Comparison of ENCODE assay signal across 1 cellular context in the genomic region with DNA sequence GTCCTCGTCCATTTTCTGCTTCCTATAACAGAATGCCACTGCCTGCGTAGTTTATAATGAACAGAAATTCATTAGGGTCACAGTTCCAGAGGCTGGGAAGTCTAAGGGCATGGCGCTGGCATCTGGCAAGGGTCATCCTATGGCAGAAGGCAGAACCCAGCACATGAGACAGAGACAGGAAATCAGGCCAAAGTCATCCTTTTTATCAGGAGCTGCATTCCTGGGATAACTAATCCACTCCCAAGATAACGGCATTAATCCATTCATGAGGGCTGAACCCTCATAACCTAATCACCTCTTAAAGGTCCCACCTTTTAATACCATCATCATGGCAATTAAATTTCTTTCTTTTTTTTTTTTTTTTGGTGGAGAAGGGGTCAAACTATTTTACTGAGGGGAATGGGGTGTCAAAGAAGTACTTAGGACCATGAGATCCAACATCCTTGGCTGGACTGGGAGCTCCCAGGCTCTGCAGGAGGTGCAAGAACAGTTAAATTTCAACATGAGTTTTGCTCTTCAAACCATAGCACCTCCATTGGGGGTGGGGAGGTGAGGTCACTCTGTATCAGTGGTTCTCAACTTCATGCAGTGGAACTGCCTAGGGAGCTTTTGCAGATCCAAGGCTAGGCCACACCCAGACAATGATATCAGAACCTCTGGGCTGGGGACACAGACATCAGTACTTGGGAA.
TF ChIP-seq lines count a peak whose summit lies in the region.

No MANE protein-coding gene starts in this region.

TF ChIP-seq in K562, 482 proteins besides CTCF, POLR2A, EP300 and RAD21:
- TF ChIP-seq, protein P1, sequence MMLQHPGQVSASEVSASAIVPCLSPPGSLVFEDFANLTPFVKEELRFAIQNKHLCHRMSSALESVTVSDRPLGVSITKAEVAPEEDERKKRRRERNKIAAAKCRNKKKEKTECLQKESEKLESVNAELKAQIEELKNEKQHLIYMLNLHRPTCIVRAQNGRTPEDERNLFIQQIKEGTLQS (IDR thresholded peaks at IDR 0.05), result peak; percentile 46
- TF ChIP-seq, protein P1 (CRISPR knock-in tag; conservative IDR thresholded peaks at IDR 0.05), result no peak
- TF ChIP-seq, protein P2, sequence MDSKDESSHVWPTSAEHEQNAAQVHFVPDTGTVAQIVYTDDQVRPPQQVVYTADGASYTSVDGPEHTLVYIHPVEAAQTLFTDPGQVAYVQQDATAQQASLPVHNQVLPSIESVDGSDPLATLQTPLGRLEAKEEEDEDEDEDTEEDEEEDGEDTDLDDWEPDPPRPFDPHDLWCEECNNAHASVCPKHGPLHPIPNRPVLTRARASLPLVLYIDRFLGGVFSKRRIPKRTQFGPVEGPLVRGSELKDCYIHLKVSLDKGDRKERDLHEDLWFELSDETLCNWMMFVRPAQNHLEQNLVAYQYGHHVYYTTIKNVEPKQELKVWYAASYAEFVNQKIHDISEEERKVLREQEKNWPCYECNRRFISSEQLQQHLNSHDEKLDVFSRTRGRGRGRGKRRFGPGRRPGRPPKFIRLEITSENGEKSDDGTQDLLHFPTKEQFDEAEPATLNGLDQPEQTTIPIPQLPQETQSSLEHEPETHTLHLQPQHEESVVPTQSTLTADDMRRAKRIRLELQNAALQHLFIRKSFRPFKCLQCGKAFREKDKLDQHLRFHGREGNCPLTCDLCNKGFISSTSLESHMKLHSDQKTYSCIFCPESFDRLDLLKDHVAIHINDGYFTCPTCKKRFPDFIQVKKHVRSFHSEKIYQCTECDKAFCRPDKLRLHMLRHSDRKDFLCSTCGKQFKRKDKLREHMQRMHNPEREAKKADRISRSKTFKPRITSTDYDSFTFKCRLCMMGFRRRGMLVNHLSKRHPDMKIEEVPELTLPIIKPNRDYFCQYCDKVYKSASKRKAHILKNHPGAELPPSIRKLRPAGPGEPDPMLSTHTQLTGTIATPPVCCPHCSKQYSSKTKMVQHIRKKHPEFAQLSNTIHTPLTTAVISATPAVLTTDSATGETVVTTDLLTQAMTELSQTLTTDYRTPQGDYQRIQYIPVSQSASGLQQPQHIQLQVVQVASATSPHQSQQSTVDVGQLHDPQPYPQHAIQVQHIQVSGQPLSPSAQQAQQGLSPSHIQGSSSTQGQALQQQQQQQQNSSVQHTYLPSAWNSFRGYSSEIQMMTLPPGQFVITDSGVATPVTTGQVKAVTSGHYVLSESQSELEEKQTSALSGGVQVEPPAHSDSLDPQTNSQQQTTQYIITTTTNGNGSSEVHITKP (IDR thresholded peaks at IDR 0.05; ENCODE audit: partially characterized antibody), result peak; percentile 65
- TF ChIP-seq CC2D1A (IDR thresholded peaks at IDR 0.05), result no peak
- TF ChIP-seq, protein P3, sequence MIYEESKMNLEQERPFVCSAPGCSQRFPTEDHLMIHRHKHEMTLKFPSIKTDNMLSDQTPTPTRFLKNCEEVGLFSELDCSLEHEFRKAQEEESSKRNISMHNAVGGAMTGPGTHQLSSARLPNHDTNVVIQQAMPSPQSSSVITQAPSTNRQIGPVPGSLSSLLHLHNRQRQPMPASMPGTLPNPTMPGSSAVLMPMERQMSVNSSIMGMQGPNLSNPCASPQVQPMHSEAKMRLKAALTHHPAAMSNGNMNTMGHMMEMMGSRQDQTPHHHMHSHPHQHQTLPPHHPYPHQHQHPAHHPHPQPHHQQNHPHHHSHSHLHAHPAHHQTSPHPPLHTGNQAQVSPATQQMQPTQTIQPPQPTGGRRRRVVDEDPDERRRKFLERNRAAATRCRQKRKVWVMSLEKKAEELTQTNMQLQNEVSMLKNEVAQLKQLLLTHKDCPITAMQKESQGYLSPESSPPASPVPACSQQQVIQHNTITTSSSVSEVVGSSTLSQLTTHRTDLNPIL (CRISPR knock-in tag; IDR thresholded peaks at IDR 0.05), result no peak
- TF ChIP-seq SRSF7 (optimal IDR thresholded peaks at IDR 0.05; ENCODE audit: low read depth, low read length), result no peak
- peak; percentile 29; the same call in 1 of the 2 replicates for TF ChIP-seq ATF7 (IDR thresholded peaks at IDR 0.05)
- no peak for TF ChIP-seq ZBTB8A (IDR thresholded peaks at IDR 0.05; ENCODE audit: partially characterized antibody)
- 0 out of 2 replicates have a peak, but pooled peaks have one; percentile 37 for TF ChIP-seq JUND (IDR thresholded peaks at IDR 0.05; ENCODE audit: borderline replicate concordance, low read depth, low read length)
- peak; percentile 55; the same call in 1 of the 3 replicates for TF ChIP-seq JUND (tag; IDR thresholded peaks at IDR 0.05; ENCODE audit: borderline replicate concordance, low read depth, low read length)
